In the genomic region with DNA sequence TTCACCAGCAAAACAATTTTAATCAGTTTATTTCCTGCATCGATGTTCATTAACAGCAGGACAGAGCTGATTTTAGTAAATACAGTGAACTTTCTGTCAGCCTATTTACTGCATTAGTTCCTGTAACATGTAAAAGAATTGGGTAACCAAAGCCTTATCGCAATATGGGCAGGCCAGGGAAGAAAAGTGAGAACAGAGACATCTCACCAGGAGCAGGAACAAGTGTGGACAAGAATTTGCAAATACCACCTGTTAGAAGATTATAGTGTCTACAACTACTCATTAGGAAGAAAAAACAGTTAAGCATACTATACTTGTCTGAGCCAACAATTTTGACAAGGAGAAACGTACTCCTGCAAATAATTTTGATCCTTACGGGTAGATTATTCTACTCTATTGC, we compare ENCODE assay signal across 14 cellular contexts.
DNase-seq lines count a peak whose midpoint lies in the region; ATAC-seq, FAIRE-seq and TF ChIP-seq lines count a peak whose summit lies in the region.
"Had no signal": no experiment of that assay in that cellular context is flagged by ENCODE, and none has a peak within 500 bp of the region (broad histone marks: within the 10 kb centered on the region; RNA-seq: fewer than 3 reads in every experiment).

No MANE protein-coding gene starts in this region.

- no peaks in the 10 kb centered on the region for H3K79me2 ChIP-seq in smooth muscle cell (ENCODE audit: low read depth)

- 73% methylated on average over 4 of the region's 4 CpGs for WGBS in smooth muscle cell (ENCODE audit: low lambda C conversion rate)

- no peak overlapping the region for H3K4me2 ChIP-seq in smooth muscle cell

- TF ChIP-seq CTCF in bronchial epithelial cell (IDR thresholded peaks at IDR 0.05; ENCODE audit: insufficient read depth, low read length, severe bottlenecking): no peak
- no peak for TF ChIP-seq CTCF in smooth muscle cell (IDR thresholded peaks at IDR 0.05; ENCODE audit: borderline replicate concordance, insufficient read depth, poor library complexity, severe bottlenecking)

- no peak overlapping the region for H3K27ac ChIP-seq in smooth muscle cell (ENCODE audit: low read depth)
- H3K27ac ChIP-seq: GM23248 had no signal

- H3K9ac ChIP-seq in smooth muscle cell (ENCODE audit: low read depth): no peak overlapping the region
- H3K9ac ChIP-seq: GM23248 had no signal

- H3K27me3 ChIP-seq in bronchial epithelial cell (ENCODE audit: control insufficient read depth, insufficient read depth, low read length): no peaks in the 10 kb centered on the region
- H3K27me3 ChIP-seq in smooth muscle cell (ENCODE audit: low read depth): no peaks in the 10 kb centered on the region

- no peaks in the 10 kb centered on the region for H4K20me1 ChIP-seq in smooth muscle cell (ENCODE audit: low read depth)

- H3K4me1 ChIP-seq in smooth muscle cell (ENCODE audit: low read depth): no peaks in the 10 kb centered on the region

- H3F3A ChIP-seq in smooth muscle cell (ENCODE audit: low read depth): no peaks in the 10 kb centered on the region

- no peak for ATAC-seq in GM19351 (IDR thresholded peaks at IDR 0.05; ENCODE audit: unreplicated experiment)
- ATAC-seq: HCT116 had no signal

- peak overlapping the region; percentile 21 for H2AFZ ChIP-seq in smooth muscle cell (ENCODE audit: low read depth)
- H2AFZ ChIP-seq: GM23248 had no signal

- H3K36me3 ChIP-seq in bronchial epithelial cell (ENCODE audit: control insufficient read depth, insufficient read depth, low read length) (no peaks in the 10 kb centered on the region), smooth muscle cell (ENCODE audit: low read depth) (no peaks in the 10 kb centered on the region)

- peak; percentile 30 for DNase-seq in SIG-M5 treated with dmso at 0.1 percent for 504 hours (lab: John Stamatoyannopoulos, UW; ENCODE audit: unreplicated experiment)
- no peak for DNase-seq in SIG-M5 (lab: John Stamatoyannopoulos, UW)
- peak; percentile 80 for DNase-seq in NCI-H69 (lab: John Stamatoyannopoulos, UW)
- DNase-seq in bronchial epithelial cell (ENCODE audit: low read depth): peak; percentile 73
- DNase-seq in smooth muscle cell (lab: John Stamatoyannopoulos, UW; ENCODE audit: unreplicated experiment): no peak
- DNase-seq in activated effector memory CD4-positive, alpha-beta T cell treated with anti-CD3 and anti-CD28 coated beads, Interleukin-2, amount 50 U/mL, for 16 hours: no peak
- DNase-seq: C1 segment of cervical spinal cord; CD4-positive, alpha-beta T cell; GM23248 had no signal

- H3K4me3 ChIP-seq in bronchial epithelial cell (ENCODE audit: low read depth, low read length): no peak overlapping the region
- no peak overlapping the region for H3K4me3 ChIP-seq in smooth muscle cell
- H3K4me3 ChIP-seq: GM23248 had no signal

- FAIRE-seq in bronchial epithelial cell (lab: Jason Lieb, UNC): no peak
- FAIRE-seq: A204.1, GM18507, H54 had no signal

- no peaks in the 10 kb centered on the region for H3K9me3 ChIP-seq in smooth muscle cell (replicated peaks; ENCODE audit: low read depth)

Comparison
In these comparisons a context has a peak if more than half of its experiments do, and no peak if none do; other contexts are left out.
1. DNase-seq: peak in SIG-M5 treated with dmso at 0.1 percent for 504 hours (single experiment), NCI-H69 (single experiment) and bronchial epithelial cell (single experiment); none in SIG-M5 (single experiment), smooth muscle cell (single experiment) and activated effector memory CD4-positive, alpha-beta T cell treated with anti-CD3 and anti-CD28 coated beads, Interleukin-2, amount 50 U/mL, for 16 hours (single experiment).